In genomic region chr12:12696562-12697383, GRCh38 we compare ENCODE assay signal across 8 cellular contexts. TPM values are rescaled to one million over a fixed set of nuclear protein-coding genes. Genes with fewer than 3 reads are reported as not detected.
DNase-seq lines count a peak whose midpoint lies in the region; ATAC-seq, FAIRE-seq and TF ChIP-seq lines count a peak whose summit lies in the region.

No MANE protein-coding gene starts in this region.

- ATAC-seq in A549 (peak; percentile 63 to 91; a peak in 3 of 6 replicates), GM18868 (IDR thresholded peaks at IDR 0.05; ENCODE audit: unreplicated experiment) (peak; percentile 58), HG03108 (IDR thresholded peaks at IDR 0.05; ENCODE audit: unreplicated experiment) (peak; percentile 66)

- no peak for TF ChIP-seq RAD21 in A549 (conservative IDR thresholded peaks at IDR 0.05 in 1 of 2, IDR thresholded peaks at IDR 0.05 in 1 of 2)

- H3K4me1 Mint-ChIP-seq in chondrocyte (ENCODE audit: low read depth): peaks cover 15% of the 10 kb centered on the region

- no peak for TF ChIP-seq CTCF in A549 (IDR thresholded peaks at IDR 0.05)
- TF ChIP-seq CTCF in chondrocyte (IDR thresholded peaks at IDR 0.05): no peak

- H3K27ac Mint-ChIP-seq in chondrocyte (ENCODE audit: unreplicated experiment): peak overlapping the region; percentile 98

- peaks cover 15% of the 10 kb centered on the region; the same call in 2 of the 3 replicates for H3K4me1 ChIP-seq in A549

- H3K4me3 ChIP-seq in A549: peak overlapping the region; percentile 46

- WGBS in A549 (ENCODE audit: missing lambda C conversion rate): 2% methylated on average over 29 of the region's 29 CpGs

- H3K27ac ChIP-seq in A549: peak overlapping the region; percentile 80 to 90

- no peaks in the 10 kb centered on the region for H3K9me3 Mint-ChIP-seq in chondrocyte (ENCODE audit: low read depth)

- peak overlapping the region; percentile 93 for H3K4me3 Mint-ChIP-seq in chondrocyte (ENCODE audit: unreplicated experiment)

- H3K4me2 ChIP-seq in A549: peak overlapping the region; percentile 81

- CTCF ChIA-PET in A549 (lab: Yijun Ruan, JAX): interaction anchor here (1.0 to 1.4 kb wide), 5 partner anchors 19 to 664 kb away, joined by 3 to 5 read pairs (median 3); no protein-coding TSS in a partner anchor

- POLR2A ChIA-PET in A549 (lab: Yijun Ruan, JAX): no interaction called here

- no peaks in the 10 kb centered on the region for H3K9me3 ChIP-seq in A549

- peak; percentile 67 for FAIRE-seq in A549 (lab: Jason Lieb, UNC)

- no peaks in the 10 kb centered on the region for H3K36me3 Mint-ChIP-seq in chondrocyte (ENCODE audit: low read depth)

- peak; percentile 75 to 91 for DNase-seq in A549 (ENCODE audit: low read depth in 1 of 2, low spot score in 1 of 2)
- DNase-seq in NCI-H2227 treated with DMSO at 0.1 percent for 48 hours (lab: John Stamatoyannopoulos, UW): peak; percentile 84
- peak; percentile 85 for DNase-seq in activated CD4-positive, alpha-beta T cell treated with anti-CD3 and anti-CD28 coated beads for 1 hour
- DNase-seq in chondrocyte (ENCODE audit: low spot score): peak; percentile 95
- DNase-seq in kidney glomerular epithelial cell (lab: John Stamatoyannopoulos, UW): peak; percentile 76
- peak; percentile 67 to 79 for DNase-seq in stimulated activated CD4-positive, alpha-beta T cell treated with anti-CD3 and anti-CD28 coated beads, Interleukin-1b, Interleukin-23, amount 100 ng/mL, for 1 hour (ENCODE audit: low read depth in 2 of 2)

- H3K27me3 Mint-ChIP-seq in chondrocyte (ENCODE audit: low read depth): no peaks in the 10 kb centered on the region

- TF ChIP-seq EP300 in A549 (IDR thresholded peaks at IDR 0.05): no peak

- TF ChIP-seq POLR2A in A549 (IDR thresholded peaks at IDR 0.05; ENCODE audit: low read length): peak; percentile 39

TF ChIP-seq in A549, 52 proteins besides CTCF, POLR2A, EP300 and RAD21:
- TF ChIP-seq TP53 (CRISPR knock-in tag; IDR thresholded peaks at IDR 0.05): no peak
- 0 out of 2 replicates have a peak, but pooled peaks have one; percentile 32 for TF ChIP-seq MAX (IDR thresholded peaks at IDR 0.05)
- TF ChIP-seq GATA3 (IDR thresholded peaks at IDR 0.05; ENCODE audit: borderline replicate concordance): peak; percentile 6; the same call in 1 of the 2 replicates
- TF ChIP-seq SREBF2 (IDR thresholded peaks at IDR 0.05): no peak
- TF ChIP-seq MYC (IDR thresholded peaks at IDR 0.05; ENCODE audit: borderline replicate concordance, low read length): no peak
- TF ChIP-seq POLR2AphosphoS2 (conservative IDR thresholded peaks at IDR 0.05; ENCODE audit: low read length): no peak
- TF ChIP-seq CEBPB (IDR thresholded peaks at IDR 0.05): no peak
- no peak for TF ChIP-seq HOXB13 (CRISPR knock-in tag; IDR thresholded peaks at IDR 0.05; ENCODE audit: low read depth)
- TF ChIP-seq FOSB (CRISPR knock-in tag; IDR thresholded peaks at IDR 0.05): no peak
- TF ChIP-seq EHMT2 (IDR thresholded peaks at IDR 0.05; ENCODE audit: low read depth): no peak
- TF ChIP-seq NFE2L2 (conservative IDR thresholded peaks at IDR 0.05; ENCODE audit: low read length): no peak
- TF ChIP-seq JUN (IDR thresholded peaks at IDR 0.05): peak in 1 of 2 experiments; percentile 48; a peak in 1 of 5 replicates
- TF ChIP-seq PHF8 (IDR thresholded peaks at IDR 0.05; ENCODE audit: borderline replicate concordance, low read depth): peak; percentile 32; the same call in 1 of the 2 replicates
- TF ChIP-seq FOSL2 (IDR thresholded peaks at IDR 0.05): no peak
- no peak for TF ChIP-seq FOSL2 (CRISPR knock-in tag; IDR thresholded peaks at IDR 0.05)
- no peak for TF ChIP-seq TFCP2L1 (CRISPR knock-in tag; IDR thresholded peaks at IDR 0.05)
TF ChIP-seq in A549: peak in this region for 4.

RNA-seq across cellular contexts. Expression of gene GPR19, which starts 0.8 kb away (rescaled TPM):
- polyA plus RNA-seq in A549 (2011; rRNA removed) (2.6 and 2.7 TPM in 2 replicates), A549 (2017; fragmentation: RNase III; extraction: RNeasy Plus Mini Kit Qiagen cat#74134 plus additional on column Dnase treatment) (1.8 to 2.6 TPM (median 1.9 TPM) in 3 replicates)
- polyA plus RNA-seq in A549 (2012; cell fraction: cytosol; rRNA removed): 1.5 and 2.2 TPM in 2 replicates
- polyA plus RNA-seq in A549 (2012; cell fraction: nucleus; rRNA removed): 2.6 and 2.8 TPM in 2 replicates
- polyA minus RNA-seq in A549 (2011; rRNA and poly(A)+ RNA removed): 2.3 and 3.7 TPM in 2 replicates
- 0.60 TPM in 1 of 3 replicates, not detected in the others for total RNA-seq in chondrocyte

RNA-seq across cellular contexts. Expression of gene CDKN1B, which starts 20.4 kb away (rescaled TPM):
- polyA plus RNA-seq in A549 (2011; rRNA removed) (20.4 and 26.8 TPM in 2 replicates), A549 (2017; fragmentation: RNase III; extraction: RNeasy Plus Mini Kit Qiagen cat#74134 plus additional on column Dnase treatment) (18.0 to 20.5 TPM (median 20.3 TPM) in 3 replicates)
- 8.1 and 9.7 TPM in 2 replicates for polyA plus RNA-seq in A549 (2012; cell fraction: cytosol; rRNA removed)
- 7.2 and 7.8 TPM in 2 replicates for polyA plus RNA-seq in A549 (2012; cell fraction: nucleus; rRNA removed)
- 7.8 and 11.8 TPM in 2 replicates for polyA minus RNA-seq in A549 (2011; rRNA and poly(A)+ RNA removed)
- total RNA-seq in chondrocyte: 32.1 to 37.9 TPM (median 35.9 TPM) in 3 replicates

Comparison
In these comparisons a context has a peak if more than half of its experiments do, and no peak if none do; other contexts are left out.
1. Peak in every context shown above with its lines: DNase-seq, ATAC-seq, H3K4me3 ChIP-seq and H3K27ac ChIP-seq.